In genomic region chr1:156858555-156858956, GRCh38 we compare ENCODE assay signal across 10 cellular contexts. TPM values are rescaled to one million over a fixed set of nuclear protein-coding genes. Genes with fewer than 3 reads are reported as not detected.
DNase-seq lines count a peak whose midpoint lies in the region; ATAC-seq, FAIRE-seq and TF ChIP-seq lines count a peak whose summit lies in the region.
"Had no signal": no experiment of that assay in that cellular context is flagged by ENCODE, and none has a peak within 500 bp of the region (broad histone marks: within the 10 kb centered on the region; RNA-seq: fewer than 3 reads in every experiment).

No MANE protein-coding gene starts in this region.

- H3K9me3 ChIP-seq in adrenal gland (replicated peaks in 1 of 3) (no peaks in the 10 kb centered on the region), kidney (ENCODE audit: control insufficient read depth in 1 of 2, low read length in 2 of 2) (no peaks in the 10 kb centered on the region), stomach (no peaks in the 10 kb centered on the region), tibial nerve (no peaks in the 10 kb centered on the region)

- H3K27ac Mint-ChIP-seq in activated naive CD4-positive, alpha-beta T cell treated with anti-CD3 and anti-CD28 coated beads, Interleukin-2, amount 10 ng/mL, durations not matched to agents 7 days and 5 days: no peak overlapping the region
- H3K27ac Mint-ChIP-seq in activated naive CD4-positive, alpha-beta T cell treated with anti-CD3 and anti-CD28 coated beads, Interleukin-2, amount 50 U/mL, for 72 hours: no peak overlapping the region

- DNase-seq in activated naive CD4-positive, alpha-beta T cell treated with anti-CD3 and anti-CD28 coated beads, Interleukin-2, amount 10 ng/mL, durations not matched to agents 7 days and 5 days: no peak
- DNase-seq in activated naive CD4-positive, alpha-beta T cell treated with anti-CD3 and anti-CD28 coated beads, Interleukin-2, amount 50 U/mL, for 72 hours (ENCODE audit: low spot score in 2 of 2): no peak
- DNase-seq in adrenal gland (peak in 6 of 7 donors; percentile 27 to 69 (median 41)), kidney (peak; percentile 34), stomach (peak; percentile 42), tibial nerve (ENCODE audit: low spot score in 2 of 2) (no peak), cerebellar cortex (ENCODE audit: low spot score) (no peak), NCI-H2081 treated with DMSO at 0.1 percent for 48 hours (lab: John Stamatoyannopoulos, UW) (no peak)
- DNase-seq: stimulated activated CD4-positive, alpha-beta T cell treated with anti-CD3 and anti-CD28 coated beads, Interleukin-15, amount 100 ng/mL, for 24 hours had no signal

- TF ChIP-seq POLR2A in adrenal gland (IDR thresholded peaks at IDR 0.05): no peak
- TF ChIP-seq POLR2A in stomach (IDR thresholded peaks at IDR 0.05): no peak
- TF ChIP-seq POLR2A in tibial nerve (IDR thresholded peaks at IDR 0.05): no peak

- H3K4me1 ChIP-seq in adrenal gland (replicated peaks in 1 of 2) (peaks cover 14 to 28% of the 10 kb centered on the region in 2 donors), kidney (ENCODE audit: control insufficient read depth in 1 of 2, insufficient read depth in 1 of 2, low read depth in 1 of 2, low read length in 2 of 2) (peaks cover 0 to 10% of the 10 kb centered on the region in 2 donors), stomach (peaks cover 24 to 32% (median 31%) of the 10 kb centered on the region in 4 donors), tibial nerve (peaks cover 0 to 28% (median 17%) of the 10 kb centered on the region in 4 donors)

- no peaks in the 10 kb centered on the region for H3K36me3 ChIP-seq in adrenal gland (replicated peaks in 1 of 2)
- no peaks in the 10 kb centered on the region for H3K36me3 ChIP-seq in kidney (ENCODE audit: control insufficient read depth in 1 of 2, insufficient read depth in 2 of 2, low read length in 2 of 2)
- no peaks in the 10 kb centered on the region for H3K36me3 ChIP-seq in stomach
- no peaks in the 10 kb centered on the region for H3K36me3 ChIP-seq in tibial nerve

- CTCF ChIA-PET in activated naive CD4-positive, alpha-beta T cell treated with anti-CD3 and anti-CD28 coated beads, Interleukin-2, amount 10 ng/mL, durations not matched to agents 7 days and 5 days (lab: Charles Lee): interaction anchor here (0.7 to 11.4 kb wide), 16 partner anchors 10 to 199 kb away, joined by 3 to 240 read pairs (median 7); no protein-coding TSS in a partner anchor

- H3K4me1 Mint-ChIP-seq in activated naive CD4-positive, alpha-beta T cell treated with anti-CD3 and anti-CD28 coated beads, Interleukin-2, amount 10 ng/mL, durations not matched to agents 7 days and 5 days: peaks cover 38% of the 10 kb centered on the region

- no peak for ATAC-seq in activated naive CD4-positive, alpha-beta T cell treated with anti-CD3 and anti-CD28 coated beads, Interleukin-2, amount 50 U/mL, for 72 hours

- H3K9me3 Mint-ChIP-seq in activated naive CD4-positive, alpha-beta T cell treated with anti-CD3 and anti-CD28 coated beads, Interleukin-2, amount 10 ng/mL, durations not matched to agents 7 days and 5 days: no peaks in the 10 kb centered on the region
- no peaks in the 10 kb centered on the region for H3K9me3 Mint-ChIP-seq in activated naive CD4-positive, alpha-beta T cell treated with anti-CD3 and anti-CD28 coated beads, Interleukin-2, amount 50 U/mL, for 72 hours

- TF ChIP-seq EP300 in stomach (IDR thresholded peaks at IDR 0.05) (no peak), tibial nerve (IDR thresholded peaks at IDR 0.05) (no peak)

- FAIRE-seq in kidney (lab: Jason Lieb, UNC): no peak

- peak overlapping the region; percentile 11 for H3K4me3 Mint-ChIP-seq in activated naive CD4-positive, alpha-beta T cell treated with anti-CD3 and anti-CD28 coated beads, Interleukin-2, amount 10 ng/mL, durations not matched to agents 7 days and 5 days

- H3K4me3 ChIP-seq in adrenal gland (no peak overlapping the region), kidney (ENCODE audit: low read length in 2 of 2) (no peak overlapping the region), stomach (peak overlapping the region; percentile 27 to 41 (median 32)), tibial nerve (peak overlapping the region in 2 of 4 donors; percentile 20 to 37)

- 7 to 17% (median 12%) methylated on average over 5 of the region's 5 CpGs for WGBS in adrenal gland, 4 donors
- 7 to 17% (median 10%) methylated on average over 5 of the region's 5 CpGs for WGBS in stomach, 5 donors
- 19 to 20% methylated on average over 5 of the region's 5 CpGs for WGBS in tibial nerve, 2 donors

- H3K36me3 Mint-ChIP-seq in activated naive CD4-positive, alpha-beta T cell treated with anti-CD3 and anti-CD28 coated beads, Interleukin-2, amount 10 ng/mL, durations not matched to agents 7 days and 5 days: no peaks in the 10 kb centered on the region
- peaks cover 0 to 4% of the 10 kb centered on the region in 2 donors for H3K36me3 Mint-ChIP-seq in activated naive CD4-positive, alpha-beta T cell treated with anti-CD3 and anti-CD28 coated beads, Interleukin-2, amount 50 U/mL, for 72 hours

- intact Hi-C loops in adrenal gland (cut with DNase I): no loop called here
- intact Hi-C loops in kidney (cut with DNase I): loop anchor here (10.0 kb wide), 1 partner anchor 64 kb away; no protein-coding TSS in a partner anchor
- intact Hi-C loops in stomach (cut with DNase I; ENCODE audit: low total_unique reads): no loop called here

- H3K27me3 ChIP-seq in adrenal gland (peaks cover 34% of the 10 kb centered on the region), stomach (peaks cover 21 to 79% (median 56%) of the 10 kb centered on the region in 3 donors), tibial nerve (peaks cover 0 to 74% of the 10 kb centered on the region in 2 donors)

- no peak overlapping the region for H3K9ac ChIP-seq in kidney (ENCODE audit: low read length in 2 of 2)

- TF ChIP-seq CTCF in adrenal gland (IDR thresholded peaks at IDR 0.05): no peak
- no peak for TF ChIP-seq CTCF in kidney (IDR thresholded peaks at IDR 0.05; ENCODE audit: borderline replicate concordance, extremely low read depth, insufficient read depth)
- no peak for TF ChIP-seq CTCF in stomach (IDR thresholded peaks at IDR 0.05)
- TF ChIP-seq CTCF in tibial nerve (IDR thresholded peaks at IDR 0.05): no peak

- H3K27ac ChIP-seq in adrenal gland (peak overlapping the region in 1 of 5 donors; percentile 21), kidney (ENCODE audit: low read depth in 2 of 2, low read length in 2 of 2) (no peak overlapping the region), stomach (no peak overlapping the region), tibial nerve (no peak overlapping the region)

- H3K27me3 Mint-ChIP-seq in activated naive CD4-positive, alpha-beta T cell treated with anti-CD3 and anti-CD28 coated beads, Interleukin-2, amount 10 ng/mL, durations not matched to agents 7 days and 5 days: peaks cover 88% of the 10 kb centered on the region

RNA-seq across cellular contexts. Expression of gene INSRR, which starts 0.4 kb away (rescaled TPM):
- total RNA-seq in activated naive CD4-positive, alpha-beta T cell treated with anti-CD3 and anti-CD28 coated beads, Interleukin-2, amount 50 U/mL, for 72 hours: under 1 TPM; 0.07 to 0.29 TPM
- total RNA-seq in adrenal gland (1 to 10 TPM in 1 of 8 donors, under 1 TPM in 5, not detected in 2; 0.04 to 1.3 (median 0.25) TPM), kidney (0.35 TPM), stomach (under 1 TPM in 2 of 5 donors, not detected in 3; 0.18 to 0.29 TPM), tibial nerve (under 1 TPM; under 0.01 to 0.60 (median 0.20) TPM)
- polyA plus RNA-seq in adrenal gland (1 to 10 TPM in 2 of 3 donors, under 1 TPM in 1; 0.22 to 8.7 (median 1.5) TPM), kidney (ENCODE audit: insufficient read depth, low read depth, low replicate concordance) (2.4 TPM), stomach (under 1 TPM; 0.15 to 0.75 (median 0.33) TPM)
- total RNA-seq: lung microvascular endothelial cell had no signal

RNA-seq across cellular contexts. Expression of gene NTRK1, which starts 2.1 kb away (rescaled TPM):
- 1 to 10 TPM; 5.3 to 7.2 TPM for total RNA-seq in activated naive CD4-positive, alpha-beta T cell treated with anti-CD3 and anti-CD28 coated beads, Interleukin-2, amount 50 U/mL, for 72 hours
- 10 to 100 TPM in 1 of 8 donors, 1 to 10 TPM in 2, under 1 TPM in 4, not detected in 1; 0.26 to 11.2 (median 0.78) TPM for total RNA-seq in adrenal gland
- 10 to 100 TPM in 2 of 3 donors, 1 to 10 TPM in 1; 1.1 to 22.6 (median 13.6) TPM for polyA plus RNA-seq in adrenal gland
- 1.0 TPM for total RNA-seq in kidney
- polyA plus RNA-seq in kidney (ENCODE audit: insufficient read depth, low read depth, low replicate concordance): 1.3 TPM
- total RNA-seq in stomach: under 1 TPM in 2 of 5 donors, not detected in 3; 0.87 to 0.92 TPM
- polyA plus RNA-seq in stomach: 1 to 10 TPM in 1 of 3 donors, under 1 TPM in 2; 0.23 to 1.2 (median 1.00) TPM
- total RNA-seq in tibial nerve: under 1 TPM in 3 of 4 donors, not detected in 1; 0.22 to 0.42 (median 0.39) TPM
- total RNA-seq: lung microvascular endothelial cell had no signal

RNA-seq across cellular contexts. Expression of gene PEAR1, which starts 35.0 kb away (rescaled TPM):
- total RNA-seq in activated naive CD4-positive, alpha-beta T cell treated with anti-CD3 and anti-CD28 coated beads, Interleukin-2, amount 50 U/mL, for 72 hours: under 1 TPM; 0.09 to 0.53 TPM
- total RNA-seq in adrenal gland (10 to 100 TPM in 5 of 8 donors, 1 to 10 TPM in 3; 4.7 to 31.1 (median 12.8) TPM), kidney (17.2 TPM), stomach (10 to 100 TPM in 1 of 5 donors, 1 to 10 TPM in 4; 2.3 to 16.3 (median 3.5) TPM), tibial nerve (10 to 100 TPM; 31.5 to 51.4 (median 39.7) TPM)
- polyA plus RNA-seq in adrenal gland (10 to 100 TPM in 1 of 3 donors, 1 to 10 TPM in 2; 4.2 to 15.1 (median 6.2) TPM), kidney (ENCODE audit: insufficient read depth, low read depth, low replicate concordance) (4.5 TPM), stomach (1 to 10 TPM; 1.2 to 1.7 (median 1.5) TPM)

RNA-seq across cellular contexts. Expression of gene SH2D2A, which starts 41.9 kb away (rescaled TPM):
- 100 to 1,000 TPM; 186 to 215 TPM for total RNA-seq in activated naive CD4-positive, alpha-beta T cell treated with anti-CD3 and anti-CD28 coated beads, Interleukin-2, amount 50 U/mL, for 72 hours
- total RNA-seq in adrenal gland: 1 to 10 TPM in 5 of 8 donors, under 1 TPM in 2, not detected in 1; 0.61 to 4.8 (median 2.2) TPM
- 1 to 10 TPM in 1 of 3 donors, under 1 TPM in 2; 0.40 to 3.9 (median 0.91) TPM for polyA plus RNA-seq in adrenal gland
- 4.3 TPM for total RNA-seq in kidney
- polyA plus RNA-seq in kidney (ENCODE audit: insufficient read depth, low read depth, low replicate concordance): 0.32 TPM
- 10 to 100 TPM in 2 of 5 donors, under 1 TPM in 1, not detected in 2; 0.73 to 19.9 (median 11.6) TPM for total RNA-seq in stomach
- polyA plus RNA-seq in stomach: 1 to 10 TPM in 2 of 3 donors, under 1 TPM in 1; 0.61 to 1.6 (median 1.4) TPM
- 1 to 10 TPM in 2 of 4 donors, under 1 TPM in 1, not detected in 1; 0.78 to 7.2 (median 2.9) TPM for total RNA-seq in tibial nerve
- total RNA-seq: lung microvascular endothelial cell had no signal

Comparison
In these comparisons a context has a peak if more than half of its experiments do, and no peak if none do; other contexts are left out.
1. DNase-seq: peak in adrenal gland (6 of 7), kidney (single experiment) and stomach (single experiment); none in activated naive CD4-positive, alpha-beta T cell treated with anti-CD3 and anti-CD28 coated beads, Interleukin-2, amount 10 ng/mL, durations not matched to agents 7 days and 5 days (single experiment), activated naive CD4-positive, alpha-beta T cell treated with anti-CD3 and anti-CD28 coated beads, Interleukin-2, amount 50 U/mL, for 72 hours (0 of 2), tibial nerve (0 of 2), cerebellar cortex (single experiment) and NCI-H2081 treated with DMSO at 0.1 percent for 48 hours (single experiment).
2. H3K4me3 ChIP-seq: peak in stomach (4 of 4); none in adrenal gland (0 of 4) and kidney (0 of 2).